Comparison of ENCODE assay signal across 8 cellular contexts in the genomic region with DNA sequence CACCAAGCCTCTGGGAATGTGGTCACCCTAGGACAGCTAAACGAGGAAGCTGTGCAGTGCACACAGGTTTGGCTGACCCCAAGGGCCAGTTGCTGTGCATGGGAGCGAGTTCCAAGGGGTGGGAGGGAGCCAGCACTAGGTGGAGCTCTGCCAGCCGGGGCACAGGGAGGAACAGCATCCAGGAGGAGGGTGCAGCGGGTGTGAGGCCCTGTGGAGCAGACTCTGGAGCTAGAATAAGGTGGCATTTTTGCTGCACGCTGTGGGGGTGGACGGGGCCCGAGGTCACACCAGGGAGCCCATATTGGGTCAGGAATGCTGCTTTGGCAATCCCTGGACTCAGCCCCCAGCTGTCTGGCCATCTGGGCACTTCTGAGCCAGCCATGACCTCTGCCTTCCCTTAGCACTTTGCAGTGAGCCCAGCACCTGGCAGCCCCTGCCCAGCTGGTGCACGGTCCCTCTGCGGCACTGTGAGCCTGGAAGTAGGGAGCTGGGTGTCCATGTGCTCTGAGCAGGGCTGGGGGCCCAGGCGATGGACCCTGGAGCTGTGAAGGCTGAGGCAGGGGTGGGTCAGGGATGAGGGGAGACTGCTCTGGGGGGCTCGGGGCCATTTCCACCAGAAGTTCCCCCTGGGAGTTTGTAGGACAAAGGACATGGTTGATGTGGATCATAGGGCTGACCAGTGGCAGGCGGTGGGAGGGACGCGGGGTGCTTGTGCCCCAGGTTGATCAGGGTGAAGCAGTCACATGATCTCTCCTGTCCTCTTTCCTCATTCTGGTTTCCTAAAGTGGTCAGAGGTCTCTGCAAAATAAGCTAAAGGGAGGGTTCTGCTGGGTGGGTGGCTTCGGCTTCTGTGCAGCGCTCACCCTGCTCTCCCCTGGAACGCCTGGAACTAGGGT. TPM values are rescaled to one million over a fixed set of nuclear protein-coding genes. Genes with fewer than 3 reads are reported as not detected.
DNase-seq lines count a peak whose midpoint lies in the region; ATAC-seq and TF ChIP-seq lines count a peak whose summit lies in the region.

No MANE protein-coding gene starts in this region.

- H3K27ac ChIP-seq in OCI-LY7 (ENCODE audit: low read depth, low read length, poor library complexity, severe bottlenecking) (no peak overlapping the region), aorta (ENCODE audit: low read depth in 1 of 2, low read length in 2 of 2) (peak overlapping the region; percentile 70 to 98)

- no peaks in the 10 kb centered on the region for H3K9me3 Mint-ChIP-seq in dendritic cell treated with granulocyte-macrophage colony-stimulating factor and Interleukin-4, amounts not matched to agents 40 ng/mL and 50 ng/mL, for 4 days

- no TSS peak for BruUV-seq in OCI-LY7 (replicated peaks; lab: Mats Ljungman, UMichigan)

- peaks cover 3% of the 10 kb centered on the region; the same call in 1 of the 2 replicates for H4K20me1 ChIP-seq in OCI-LY7 (ENCODE audit: insufficient read depth, low read length)

- intact Hi-C loops in OCI-LY7 (cut with micrococcal nuclease; ENCODE audit: unreplicated experiment), result no loop called here
- intact Hi-C loops in dendritic cell treated with granulocyte-macrophage colony-stimulating factor and Interleukin-4, amounts not matched to agents 40 ng/mL and 50 ng/mL, for 4 days (cut with micrococcal nuclease), result loop anchor here (1.0 to 10.0 kb wide), 2 partner anchors 8 to 63 kb away; no protein-coding TSS in a partner anchor
- intact Hi-C loops in aorta (cut with DNase I), result loop anchor here in 1 of 2 donors (10.0 kb wide), 1 partner anchor 47 kb away; a partner anchor contains a TSS

- H3K4me1 ChIP-seq in OCI-LY7 (ENCODE audit: insufficient read depth, low read length, poor library complexity, severe bottlenecking) (peaks cover 42% of the 10 kb centered on the region), mononuclear cell (ENCODE audit: insufficient read depth, low read length) (peaks cover 73% of the 10 kb centered on the region), aorta (ENCODE audit: control insufficient read depth in 1 of 2, insufficient read depth in 2 of 2, low read length in 2 of 2) (no peaks in the 10 kb centered on the region)

- H3K36me3 ChIP-seq in OCI-LY7 (ENCODE audit: insufficient read depth, low read length) (no peaks in the 10 kb centered on the region; the same call in 1 of the 2 replicates), aorta (ENCODE audit: control insufficient read depth in 1 of 2, insufficient read depth in 2 of 2, low read length in 1 of 2) (no peaks in the 10 kb centered on the region)

- H3K36me3 Mint-ChIP-seq in dendritic cell treated with granulocyte-macrophage colony-stimulating factor and Interleukin-4, amounts not matched to agents 40 ng/mL and 50 ng/mL, for 4 days (ENCODE audit: low read depth), result peaks cover 73% of the 10 kb centered on the region

- POLR2A ChIA-PET in OCI-LY7 (lab: Charles Lee), result no interaction called here

- H3K9me3 ChIP-seq in OCI-LY7 (ENCODE audit: low read length) (no peaks in the 10 kb centered on the region), mononuclear cell (ENCODE audit: low read depth, low read length) (no peaks in the 10 kb centered on the region), aorta (ENCODE audit: control insufficient read depth, low read length) (no peaks in the 10 kb centered on the region)

- H3K27me3 ChIP-seq in mononuclear cell (ENCODE audit: insufficient read depth, low read length), result no peaks in the 10 kb centered on the region
- H3K27me3 ChIP-seq in aorta (ENCODE audit: control insufficient read depth in 1 of 2, insufficient read depth in 2 of 2, low read length in 1 of 2), result no peaks in the 10 kb centered on the region

- peak overlapping the region; percentile 84 for H3K27ac Mint-ChIP-seq in dendritic cell treated with granulocyte-macrophage colony-stimulating factor and Interleukin-4, amounts not matched to agents 40 ng/mL and 50 ng/mL, for 4 days

- H3K4me3 ChIP-seq in OCI-LY7 (ENCODE audit: low read depth, low read length, poor library complexity, severe bottlenecking), result peak overlapping the region; percentile 41
- H3K4me3 ChIP-seq in mononuclear cell (ENCODE audit: low read length), result peak overlapping the region; percentile 34
- no peak overlapping the region for H3K4me3 ChIP-seq in aorta (ENCODE audit: low read length in 2 of 2)

- TF ChIP-seq CTCF in OCI-LY7 (conservative IDR thresholded peaks at IDR 0.05; ENCODE audit: low read length), result peak; percentile 50

- H3K27me3 Mint-ChIP-seq in dendritic cell treated with granulocyte-macrophage colony-stimulating factor and Interleukin-4, amounts not matched to agents 40 ng/mL and 50 ng/mL, for 4 days, result no peaks in the 10 kb centered on the region

- ATAC-seq in GM19455 (IDR thresholded peaks at IDR 0.05; ENCODE audit: unreplicated experiment) (peak; percentile 5), aorta (ENCODE audit: low FRiP score) (peak; percentile 11)

- CTCF ChIA-PET in OCI-LY7 (lab: Charles Lee; ENCODE audit: unreplicated experiment), result interaction anchor here (0.6 kb wide), 1 partner anchor 30 kb away, joined by 3 read pairs; no protein-coding TSS in a partner anchor

- peak overlapping the region; percentile 77 for H3K4me3 Mint-ChIP-seq in dendritic cell treated with granulocyte-macrophage colony-stimulating factor and Interleukin-4, amounts not matched to agents 40 ng/mL and 50 ng/mL, for 4 days

- DNase-seq in A172 (ENCODE audit: low spot score) (peak; percentile 87), OCI-LY7 (ENCODE audit: low spot score) (no peak), aorta (peak in 1 of 2 donors; percentile 77), activated gamma-delta T cell treated with Interleukin-2 at 50 U/mL for 16 hours (no peak), T-helper 9 cell (no peak)

- H3K9me2 ChIP-seq in OCI-LY7 (ENCODE audit: insufficient read depth, low read length), result no peaks in the 10 kb centered on the region

- H3K4me2 ChIP-seq in OCI-LY7 (ENCODE audit: low read length), result peak overlapping the region; percentile 59

- no peak overlapping the region for H2AFZ ChIP-seq in OCI-LY7 (ENCODE audit: low read length)

- peaks cover 91% of the 10 kb centered on the region for H3K4me1 Mint-ChIP-seq in dendritic cell treated with granulocyte-macrophage colony-stimulating factor and Interleukin-4, amounts not matched to agents 40 ng/mL and 50 ng/mL, for 4 days (ENCODE audit: low read depth)

- H3K79me2 ChIP-seq in OCI-LY7 (ENCODE audit: insufficient read depth, low read depth, low read length), result peaks cover 5% of the 10 kb centered on the region; the same call in 1 of the 2 replicates

- WGBS in aorta, 2 donors, result 8 to 9% methylated on average over 16 to 17 of the region's 17 CpGs

RNA-seq across cellular contexts. Expression of a gene that starts 8.9 kb away (rescaled TPM):
- 313 and 330 TPM in 2 replicates for total RNA-seq in A172 (2014; rRNA removed; shearing (Covaris generic))
- total RNA-seq in OCI-LY7 (2014; rRNA removed; shearing (Covaris generic)), result 32.8 and 37.5 TPM in 2 replicates
- total RNA-seq in OCI-LY7 (2022) (67.0 and 80.2 TPM in 2 replicates), mononuclear cell (26.0 TPM), aorta (10 to 100 TPM; 90.7 to 94.4 TPM)
- 10 to 100 TPM; 25.8 to 38.2 TPM for polyA plus RNA-seq in aorta

RNA-seq across cellular contexts. Expression of a gene that starts 48.3 kb away (rescaled TPM):
- 106 and 145 TPM in 2 replicates for total RNA-seq in A172 (2014; rRNA removed; shearing (Covaris generic))
- 12.5 and 15.6 TPM in 2 replicates for total RNA-seq in OCI-LY7 (2014; rRNA removed; shearing (Covaris generic))
- total RNA-seq in OCI-LY7 (2022), result 26.7 and 33.3 TPM in 2 replicates
- total RNA-seq in mononuclear cell, result 9.4 TPM
- 10 to 100 TPM; 30.3 to 44.3 TPM for total RNA-seq in aorta
- polyA plus RNA-seq in aorta, result 10 to 100 TPM; 44.6 to 71.6 TPM

Comparison
In these comparisons a context has a peak if more than half of its experiments do, and no peak if none do; other contexts are left out.
1. H3K4me3 ChIP-seq: peak in OCI-LY7 (single experiment) and mononuclear cell (single experiment); none in aorta (0 of 2).